Comparison of ENCODE assay signal across 9 cellular contexts in genomic region chr20:44683263-44684046, GRCh38. TPM values are rescaled to one million over a fixed set of nuclear protein-coding genes. Genes with fewer than 3 reads are reported as not detected.
DNase-seq lines count a peak whose midpoint lies in the region; ATAC-seq and TF ChIP-seq lines count a peak whose summit lies in the region.
"Had no signal": no experiment of that assay in that cellular context is flagged by ENCODE, and none has a peak within 500 bp of the region (broad histone marks: within the 10 kb centered on the region; RNA-seq: fewer than 3 reads in every experiment).

No MANE protein-coding gene starts in this region.

- TF ChIP-seq CTCF in SU-DHL-6 (IDR thresholded peaks at IDR 0.05; ENCODE audit: insufficient read depth, low read length, poor library complexity, severe bottlenecking): peak; percentile 57
- TF ChIP-seq CTCF in astrocyte of the cerebellum (IDR thresholded peaks at IDR 0.05; ENCODE audit: low read depth, low read length, missing control alignments): peak; percentile 62

- H3K4me2 ChIP-seq in SU-DHL-6 (ENCODE audit: low read depth, low read length, poor library complexity, severe bottlenecking): no peak overlapping the region

- no peaks in the 10 kb centered on the region for H3K9me2 ChIP-seq in SU-DHL-6 (replicated peaks; ENCODE audit: insufficient read depth, low read length)

- no peaks in the 10 kb centered on the region for H4K20me1 ChIP-seq in SU-DHL-6 (ENCODE audit: low read depth, low read length)
- H4K20me1 ChIP-seq: BLaER1 treated with 17β-estradiol and CSF1 and Interleukin-3, amounts not matched to agents 10 nM and 100 nM had no signal

- H3K27ac ChIP-seq in SU-DHL-6 (ENCODE audit: low read depth, low read length): no peak overlapping the region
- H3K27ac ChIP-seq: BLaER1 treated with 17β-estradiol and CSF1 and Interleukin-3, amounts not matched to agents 10 nM and 100 nM had no signal

- intact Hi-C loops in left colon (cut with DNase I, micrococcal nuclease): loop anchor here in 1 of 2 donors (2.0 to 10.0 kb wide), 3 partner anchors 51 to 296 kb away; no protein-coding TSS in a partner anchor

- H2AFZ ChIP-seq in SU-DHL-6 (ENCODE audit: low read depth, low read length, severe bottlenecking): no peak overlapping the region

- H3K9ac ChIP-seq in SU-DHL-6 (ENCODE audit: low read length): no peak overlapping the region
- H3K9ac ChIP-seq: BLaER1 treated with 17β-estradiol and CSF1 and Interleukin-3, amounts not matched to agents 10 nM and 100 nM had no signal

- DNase-seq in NK-92 treated with Interleukin-12 subunit alpha and Interleukin-12 subunit beta, amount 100 ng/mL, for 24 hours (lab: John Stamatoyannopoulos, UW): peak; percentile 46
- no peak for DNase-seq in NK-92 (lab: John Stamatoyannopoulos, UW; ENCODE audit: unreplicated experiment)
- DNase-seq in M059J (ENCODE audit: low read depth): peak; percentile 58
- no peak for DNase-seq in astrocyte of the cerebellum (ENCODE audit: low read depth)
- DNase-seq in left colon: peak in 1 of 2 donors; percentile 56
- DNase-seq in stimulated activated CD8-positive, alpha-beta memory T cell treated with anti-CD3 and anti-CD28 coated beads, Interleukin-15, amount 100 ng/mL, for 48 hours (ENCODE audit: low read depth in 2 of 2): peak; percentile 28 to 35
- DNase-seq in NCI-H1436 treated with DMSO at 0.1 percent for 48 hours (lab: John Stamatoyannopoulos, UW): no peak

- in situ Hi-C loops in astrocyte of the cerebellum (cut with HindIII; ENCODE audit: low sequenced_read_pairs): loop anchor here (5.0 kb wide), 1 partner anchor 184 kb away; no protein-coding TSS in a partner anchor

- H3F3A ChIP-seq in SU-DHL-6 (ENCODE audit: insufficient read depth): no peaks in the 10 kb centered on the region

- peak; percentile 76 for ATAC-seq in left colon

- no peaks in the 10 kb centered on the region for H3K27me3 ChIP-seq in SU-DHL-6 (ENCODE audit: low read length)
- H3K27me3 ChIP-seq: BLaER1 treated with 17β-estradiol and CSF1 and Interleukin-3, amounts not matched to agents 10 nM and 100 nM had no signal

- H3K79me2 ChIP-seq in SU-DHL-6 (ENCODE audit: insufficient read depth, low read length): no peaks in the 10 kb centered on the region

- no peaks in the 10 kb centered on the region for H3K36me3 ChIP-seq in SU-DHL-6 (ENCODE audit: low read length)
- H3K36me3 ChIP-seq: BLaER1 treated with 17β-estradiol and CSF1 and Interleukin-3, amounts not matched to agents 10 nM and 100 nM had no signal

- H3K4me3 ChIP-seq in SU-DHL-6 (ENCODE audit: insufficient read depth, low read length, poor library complexity, severe bottlenecking) (no peak overlapping the region), astrocyte of the cerebellum (ENCODE audit: low read depth, low read length) (no peak overlapping the region)
- H3K4me3 ChIP-seq: BLaER1 treated with 17β-estradiol and CSF1 and Interleukin-3, amounts not matched to agents 10 nM and 100 nM had no signal

- no peaks in the 10 kb centered on the region for H3K9me3 ChIP-seq in SU-DHL-6 (ENCODE audit: insufficient read depth, low read length)

RNA-seq across cellular contexts. Expression of gene CCN5, which starts 31.7 kb away (rescaled TPM):
- 0.44 TPM in 1 of 2 replicates, not detected in the other for total RNA-seq in M059J (2014; rRNA removed; shearing (Covaris generic))
- total RNA-seq in left colon: 1 to 10 TPM; 2.8 to 9.4 TPM

RNA-seq across cellular contexts. Expression of gene ADA, which starts 32.0 kb away (rescaled TPM):
- 9.1 and 9.6 TPM in 2 replicates for total RNA-seq in M059J (2014; rRNA removed; shearing (Covaris generic))
- 1 to 10 TPM; 2.5 to 3.4 TPM for total RNA-seq in left colon

Comparison
In these comparisons a context has a peak if more than half of its experiments do, and no peak if none do; other contexts are left out.
1. DNase-seq: peak in NK-92 treated with Interleukin-12 subunit alpha and Interleukin-12 subunit beta, amount 100 ng/mL, for 24 hours (single experiment), M059J (single experiment) and stimulated activated CD8-positive, alpha-beta memory T cell treated with anti-CD3 and anti-CD28 coated beads, Interleukin-15, amount 100 ng/mL, for 48 hours (2 of 2); none in NK-92 (single experiment), astrocyte of the cerebellum (single experiment) and NCI-H1436 treated with DMSO at 0.1 percent for 48 hours (single experiment).